Comparison of ENCODE assay signal across 23 cellular contexts in the genomic region with DNA sequence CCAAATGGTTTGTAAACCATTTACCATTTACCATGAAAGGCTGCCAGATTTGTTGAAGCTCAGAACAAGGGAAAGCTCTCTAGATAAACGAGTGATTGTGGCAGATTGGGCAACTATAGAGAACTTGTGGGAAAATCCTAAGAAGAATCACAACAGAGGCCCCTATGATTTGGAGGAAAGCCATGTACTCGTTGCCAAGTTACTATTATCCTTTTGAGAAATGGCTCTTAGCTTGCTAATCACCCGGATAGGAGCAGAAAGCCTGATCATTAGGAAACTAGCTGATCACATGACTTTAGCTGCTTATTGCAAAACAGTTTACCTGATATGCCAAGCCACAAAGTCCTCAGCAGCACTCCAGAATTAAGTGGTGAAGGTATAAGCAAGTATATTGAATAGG. TPM values are rescaled to one million over a fixed set of nuclear protein-coding genes. Genes with fewer than 3 reads are reported as not detected.
DNase-seq lines count a peak whose midpoint lies in the region; ATAC-seq and TF ChIP-seq lines count a peak whose summit lies in the region.
"Had no signal": no experiment of that assay in that cellular context is flagged by ENCODE, and none has a peak within 500 bp of the region (broad histone marks: within the 10 kb centered on the region; RNA-seq: fewer than 3 reads in every experiment).

No MANE protein-coding gene starts in this region.

- DNase-seq in DMS79 (lab: John Stamatoyannopoulos, UW) (peak; percentile 95), NCI-H345 (lab: John Stamatoyannopoulos, UW) (peak; percentile 50), epithelial cell of esophagus (ENCODE audit: low read depth) (peak; percentile 56), lower lobe of right lung (no peak), KG1 (lab: John Stamatoyannopoulos, UW) (no peak), NCI-H446 treated with DMSO at 0.1 percent for 48 hours (lab: John Stamatoyannopoulos, UW) (no peak), NCI-H146 treated with DMSO at 0.1 percent for 48 hours (lab: John Stamatoyannopoulos, UW; ENCODE audit: unreplicated experiment) (no peak)
- DNase-seq in activated naive CD4-positive, alpha-beta T cell treated with anti-CD3 and anti-CD28 coated beads, Interleukin-2, amount 50 U/mL, for 16 hours: no peak
- DNase-seq: activated CD4-positive, alpha-beta T cell treated with anti-CD3 and anti-CD28 coated beads, Interleukin-2, amount 50 U/mL, for 4 hours; activated gamma-delta T cell; CD8-positive, alpha-beta memory T cell; cortex of kidney; H9; left ventricle myocardium inferior; MM.1S; NCI-H187; NCI-H526 treated with DMSO at 0.1 percent for 48 hours; occipital lobe; PC-9; right cardiac atrium; SJCRH30; stimulated activated naive B cell treated with anti-CD40 and anti-IgM and Interleukin-4, amounts not matched to agents 10 μg/mL and 1 μg/mL and 100 μg/mL, for 72 hours had no signal

- no peak for TF ChIP-seq CTCF in epithelial cell of esophagus (IDR thresholded peaks at IDR 0.05; ENCODE audit: insufficient read depth, low read depth, low read length, missing control alignments)
- TF ChIP-seq CTCF in lower lobe of right lung (IDR thresholded peaks at IDR 0.05): no peak

- no peaks in the 10 kb centered on the region for H3K4me1 ChIP-seq in lower lobe of right lung
- H3K4me1 ChIP-seq: SJCRH30 had no signal

- H3K4me3 ChIP-seq in epithelial cell of esophagus (ENCODE audit: low read length) (no peak overlapping the region), lower lobe of right lung (no peak overlapping the region)
- H3K4me3 ChIP-seq: left ventricle myocardium inferior, PC-9, SJCRH30 had no signal

- peaks cover under 1% of the 10 kb centered on the region for H3K9me3 ChIP-seq in lower lobe of right lung
- H3K9me3 ChIP-seq: SJCRH30 had no signal

- no peaks in the 10 kb centered on the region for H3K27me3 ChIP-seq in lower lobe of right lung (ENCODE audit: low read depth)
- H3K27me3 ChIP-seq: SJCRH30 had no signal

- ATAC-seq in lower lobe of right lung: peak; percentile 78 to 92
- ATAC-seq: right cardiac atrium; stimulated activated naive B cell treated with anti-CD40 and anti-IgM and Interleukin-4, amounts not matched to agents 10 μg/mL and 1 μg/mL and 100 μg/mL, for 72 hours had no signal

- H3K27ac ChIP-seq in lower lobe of right lung: no peak overlapping the region
- H3K27ac ChIP-seq: left ventricle myocardium inferior, PC-9, SJCRH30, VCaP had no signal

- intact Hi-C loops in lower lobe of right lung (cut with DNase I): no loop called here

- no peaks in the 10 kb centered on the region for H3K36me3 ChIP-seq in lower lobe of right lung
- H3K36me3 ChIP-seq: left ventricle myocardium inferior, SJCRH30 had no signal

RNA-seq across cellular contexts. Expression of a gene that starts 23.5 kb away (rescaled TPM):
- 5.4 TPM for total RNA-seq in lower lobe of right lung

Comparison
In these comparisons a context has a peak if more than half of its experiments do, and no peak if none do; other contexts are left out.
1. DNase-seq: peak in DMS79 (single experiment), NCI-H345 (single experiment) and epithelial cell of esophagus (single experiment); none in lower lobe of right lung (single experiment), KG1 (single experiment), activated naive CD4-positive, alpha-beta T cell treated with anti-CD3 and anti-CD28 coated beads, Interleukin-2, amount 50 U/mL, for 16 hours (single experiment), NCI-H446 treated with DMSO at 0.1 percent for 48 hours (single experiment) and NCI-H146 treated with DMSO at 0.1 percent for 48 hours (single experiment).